Comparison of ENCODE assay signal across 1 cellular context in genomic region chr4:45693746-45694145, GRCh38.
TF ChIP-seq lines count a peak whose summit lies in the region.

No MANE protein-coding gene starts in this region.

TF ChIP-seq in HepG2, 621 proteins besides CTCF, POLR2A, EP300 and RAD21 (continued from another document):
- TF ChIP-seq MTERF4 (CRISPR knock-in tag; IDR thresholded peaks at IDR 0.05) (no peak), ZNF10 (CRISPR knock-in tag; IDR thresholded peaks at IDR 0.05; ENCODE audit: borderline replicate concordance, low read depth) (no peak), ZFP41 (CRISPR knock-in tag; IDR thresholded peaks at IDR 0.05; ENCODE audit: borderline replicate concordance) (no peak), ZNF772 (CRISPR knock-in tag; IDR thresholded peaks at IDR 0.05) (no peak), NR1H2 (CRISPR knock-in tag; IDR thresholded peaks at IDR 0.05; ENCODE audit: borderline replicate concordance, low read depth) (no peak), ZNF34 (CRISPR knock-in tag; IDR thresholded peaks at IDR 0.05; ENCODE audit: borderline replicate concordance) (no peak), HOXA3 (CRISPR knock-in tag; IDR thresholded peaks at IDR 0.05) (no peak), RBM22 (optimal IDR thresholded peaks at IDR 0.05; ENCODE audit: low read length) (no peak), ZNF432 (CRISPR knock-in tag; IDR thresholded peaks at IDR 0.05; ENCODE audit: borderline replicate concordance) (no peak), DMTF1 (CRISPR knock-in tag; IDR thresholded peaks at IDR 0.05) (no peak), ZNF138 (CRISPR knock-in tag; IDR thresholded peaks at IDR 0.05; ENCODE audit: low read depth) (no peak)
